11 cellular contexts compared by ENCODE assay signal in the genomic region with DNA sequence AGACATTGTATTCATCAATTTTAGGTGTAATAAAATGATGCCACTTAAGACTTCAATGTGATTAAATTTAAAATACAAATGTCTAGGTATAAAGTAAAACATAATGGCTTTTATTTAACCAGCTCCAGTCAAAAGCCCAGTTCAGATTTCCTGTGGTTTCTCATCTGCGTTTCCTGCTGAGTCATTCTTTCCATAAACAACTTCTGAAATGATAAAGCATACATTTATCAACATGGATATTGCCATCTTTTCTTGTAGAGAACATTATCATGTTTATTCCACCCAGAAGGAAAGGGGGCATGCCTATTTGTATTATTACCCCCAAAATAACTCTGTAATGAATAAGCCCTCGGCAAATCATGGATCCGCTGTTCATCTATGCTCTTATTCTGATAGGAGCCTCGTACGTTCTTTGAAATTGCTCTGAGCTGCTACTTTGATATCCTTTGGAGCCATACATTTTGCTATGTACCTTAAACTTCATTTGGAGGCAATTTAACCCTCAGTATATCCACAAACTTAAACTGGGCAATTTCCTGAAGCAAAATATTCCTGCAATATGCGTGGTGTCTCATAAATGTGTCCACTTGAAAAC. TPM values are rescaled to one million over a fixed set of nuclear protein-coding genes. Genes with fewer than 3 reads are reported as not detected.
DNase-seq lines count a peak whose midpoint lies in the region; ATAC-seq and TF ChIP-seq lines count a peak whose summit lies in the region.
"Had no signal": no experiment of that assay in that cellular context is flagged by ENCODE, and none has a peak within 500 bp of the region (broad histone marks: within the 10 kb centered on the region; RNA-seq: fewer than 3 reads in every experiment).

No MANE protein-coding gene starts in this region.

- intact Hi-C loops in PC-3 (cut with micrococcal nuclease): no loop called here

- no peak overlapping the region for H3K9ac ChIP-seq in PC-3 (ENCODE audit: low read length)

- H3K27ac ChIP-seq in PC-3 (ENCODE audit: low read length): no peak overlapping the region

- POLR2A ChIA-PET in PC-3 (lab: Charles Lee; ENCODE audit: unreplicated experiment): no interaction called here

- no peaks in the 10 kb centered on the region for H3K36me3 ChIP-seq in PC-3 (ENCODE audit: low read depth, low read length)

- H4K20me1 ChIP-seq in PC-3 (ENCODE audit: low read length): no peaks in the 10 kb centered on the region

- H3K27me3 ChIP-seq in PC-3 (ENCODE audit: low read length): peaks cover 46% of the 10 kb centered on the region

- no peaks in the 10 kb centered on the region for H3K9me3 ChIP-seq in PC-3 (ENCODE audit: low read length)

- H3F3A ChIP-seq in PC-3 (ENCODE audit: low read length, unreplicated experiment): no peaks in the 10 kb centered on the region

- peak; percentile 68 for DNase-seq in A172 (ENCODE audit: low spot score)
- peak; percentile 9 for DNase-seq in GM12865 (ENCODE audit: low read depth)
- DNase-seq in PC-3: peak; percentile 63
- DNase-seq in fibroblast of gingiva (ENCODE audit: low read depth): peak; percentile 70
- no peak for DNase-seq in GDM1 (lab: John Stamatoyannopoulos, UW)
- no peak for DNase-seq in NCI-H2029 (lab: John Stamatoyannopoulos, UW)
- DNase-seq: activated CD4-positive, alpha-beta T cell treated with anti-CD3 and anti-CD28 coated beads, Interleukin-2, amount 50 U/mL, for 48 hours; naive B cell; NCI-H1092 treated with DMSO at 0.1 percent for 48 hours had no signal

- H3K79me2 ChIP-seq in PC-3 (ENCODE audit: low read length): no peaks in the 10 kb centered on the region

- peak; percentile 43 for ATAC-seq in PC-3
- no peak for ATAC-seq in GM21619 (IDR thresholded peaks at IDR 0.05; ENCODE audit: unreplicated experiment)
- no peak for ATAC-seq in GM18909 (IDR thresholded peaks at IDR 0.05; ENCODE audit: poor library complexity, unreplicated experiment)

- no TSS peak for BruUV-seq in PC-3 (replicated peaks; lab: Mats Ljungman, UMichigan)

- no peaks in the 10 kb centered on the region for H3K9me2 ChIP-seq in PC-3 (replicated peaks; ENCODE audit: low read length)

- no peak overlapping the region for H3K4me2 ChIP-seq in PC-3 (ENCODE audit: low read length)

- no peak overlapping the region for H2AFZ ChIP-seq in PC-3 (ENCODE audit: low read length)

- peaks cover 8% of the 10 kb centered on the region; the same call in 1 of the 2 replicates for H3K4me1 ChIP-seq in PC-3 (ENCODE audit: insufficient read depth, low read length)

- TF ChIP-seq CTCF in GM12865 (IDR thresholded peaks at IDR 0.05; ENCODE audit: insufficient read depth, low read depth, low read length, missing control alignments): no peak
- TF ChIP-seq CTCF in PC-3 (conservative IDR thresholded peaks at IDR 0.05; ENCODE audit: low read depth, low read length): no peak

- H3K4me3 ChIP-seq in GM12865 (ENCODE audit: low read depth, low read length): no peak overlapping the region
- no peak overlapping the region for H3K4me3 ChIP-seq in PC-3 (ENCODE audit: low read length)

- CTCF ChIA-PET in PC-3 (lab: Charles Lee): no interaction called here

RNA-seq across cellular contexts. Expression of gene HSBP1, which starts 28.3 kb away (rescaled TPM):
- total RNA-seq in A172 (2014; rRNA removed; shearing (Covaris generic)): 36.6 and 40.9 TPM in 2 replicates
- total RNA-seq in PC-3 (2014; rRNA removed): 141 and 167 TPM in 2 replicates

Comparison
In these comparisons a context has a peak if more than half of its experiments do, and no peak if none do; other contexts are left out.
1. DNase-seq: peak in A172 (single experiment), GM12865 (single experiment), PC-3 (single experiment) and fibroblast of gingiva (single experiment); none in GDM1 (single experiment) and NCI-H2029 (single experiment).